In the genomic region with DNA sequence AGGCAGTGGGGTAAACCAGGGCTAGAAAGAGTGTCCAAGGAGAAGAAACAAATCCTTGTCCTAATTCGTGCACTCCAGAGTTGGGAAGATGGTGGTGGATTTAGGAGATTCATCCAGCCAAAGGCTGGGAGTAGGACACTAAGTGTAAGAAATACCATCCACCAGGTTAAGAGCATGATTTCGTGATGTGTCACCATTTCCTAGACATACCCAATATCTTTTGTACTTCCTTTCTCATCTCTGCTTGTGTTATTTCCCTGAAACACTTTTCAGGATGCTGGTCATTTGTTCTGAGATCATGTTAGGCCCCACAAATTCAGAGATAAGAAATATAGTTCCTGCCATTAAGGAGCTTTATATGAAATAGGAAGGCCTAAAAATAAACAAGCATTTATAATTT, we compare ENCODE assay signal across 25 cellular contexts.
DNase-seq lines count a peak whose midpoint lies in the region; ATAC-seq, FAIRE-seq and TF ChIP-seq lines count a peak whose summit lies in the region.
"Had no signal": no experiment of that assay in that cellular context is flagged by ENCODE, and none has a peak within 500 bp of the region (broad histone marks: within the 10 kb centered on the region; RNA-seq: fewer than 3 reads in every experiment).

No MANE protein-coding gene starts in this region.

- H3K4me1 ChIP-seq in RWPE2 (ENCODE audit: insufficient read depth, poor library complexity, severe bottlenecking), result peaks cover 43% of the 10 kb centered on the region
- H3K4me1 ChIP-seq: esophagus squamous epithelium, lower lobe of right lung, neural progenitor cell had no signal

- H3K27me3 Mint-ChIP-seq in natural killer cell treated with Interleukin-12 subunit alpha and Interleukin-12 subunit beta and Interleukin-15 and Interleukin-18, amount 100 ng/mL, for 72 hours, result no peaks in the 10 kb centered on the region
- no peaks in the 10 kb centered on the region for H3K27me3 Mint-ChIP-seq in natural killer cell (ENCODE audit: low read depth in 2 of 2)
- H3K27me3 Mint-ChIP-seq: activated CD4-positive, alpha-beta T cell treated with anti-CD3 and anti-CD28 coated beads for 36 hours; activated T-cell treated with anti-CD3 and anti-CD28 coated beads, Interleukin-2, amount 50 U/mL, for 24 hours; effector memory CD8-positive, alpha-beta T cell; IgD-negative memory B cell; progenitor cell of endocrine pancreas had no signal

- no peaks in the 10 kb centered on the region for H3K27me3 ChIP-seq in RWPE2 (ENCODE audit: insufficient read depth, poor library complexity, severe bottlenecking)
- H3K27me3 ChIP-seq: brain microvascular endothelial cell, esophagus squamous epithelium, MG63, neural progenitor cell had no signal

- ATAC-seq in natural killer cell treated with Interleukin-12 subunit alpha and Interleukin-12 subunit beta and Interleukin-15 and Interleukin-18, amount 100 ng/mL, for 72 hours, result no peak
- ATAC-seq in natural killer cell (no peak), RWPE2 (ENCODE audit: low read depth) (peak; percentile 69), GM18907 (IDR thresholded peaks at IDR 0.05; ENCODE audit: unreplicated experiment) (no peak)
- ATAC-seq: activated CD4-positive, alpha-beta T cell treated with anti-CD3 and anti-CD28 coated beads for 36 hours; effector memory CD8-positive, alpha-beta T cell; lower lobe of right lung had no signal

- H3K27ac ChIP-seq in RWPE2 (ENCODE audit: poor library complexity, severe bottlenecking), result peak overlapping the region; percentile 72
- H3K27ac ChIP-seq: brain microvascular endothelial cell, esophagus squamous epithelium, HL-60, lower lobe of right lung, neural progenitor cell had no signal

- H3K4me3 ChIP-seq in RWPE2 (ENCODE audit: severe bottlenecking), result no peak overlapping the region
- H3K4me3 ChIP-seq: esophagus squamous epithelium, lower lobe of right lung, MG63, neural progenitor cell had no signal

- H3K27ac Mint-ChIP-seq in natural killer cell treated with Interleukin-12 subunit alpha and Interleukin-12 subunit beta and Interleukin-15 and Interleukin-18, amount 100 ng/mL, for 72 hours, result no peak overlapping the region
- H3K27ac Mint-ChIP-seq in natural killer cell, result no peak overlapping the region
- H3K27ac Mint-ChIP-seq: activated CD4-positive, alpha-beta T cell treated with anti-CD3 and anti-CD28 coated beads for 36 hours; activated T-cell treated with anti-CD3 and anti-CD28 coated beads, Interleukin-2, amount 50 U/mL, for 24 hours; effector memory CD8-positive, alpha-beta T cell; IgD-negative memory B cell; neural progenitor cell; progenitor cell of endocrine pancreas had no signal

- peak overlapping the region; percentile 11 for H3K4me3 Mint-ChIP-seq in natural killer cell treated with Interleukin-12 subunit alpha and Interleukin-12 subunit beta and Interleukin-15 and Interleukin-18, amount 100 ng/mL, for 72 hours
- H3K4me3 Mint-ChIP-seq in natural killer cell, result no peak overlapping the region
- H3K4me3 Mint-ChIP-seq: activated CD4-positive, alpha-beta T cell treated with anti-CD3 and anti-CD28 coated beads for 36 hours; activated T-cell treated with anti-CD3 and anti-CD28 coated beads, Interleukin-2, amount 50 U/mL, for 24 hours; effector memory CD8-positive, alpha-beta T cell; IgD-negative memory B cell; neural progenitor cell had no signal

- H3K36me3 Mint-ChIP-seq in natural killer cell treated with Interleukin-12 subunit alpha and Interleukin-12 subunit beta and Interleukin-15 and Interleukin-18, amount 100 ng/mL, for 72 hours, result no peaks in the 10 kb centered on the region
- H3K36me3 Mint-ChIP-seq in natural killer cell, result no peaks in the 10 kb centered on the region

- no peaks in the 10 kb centered on the region for H3K9me3 ChIP-seq in RWPE2 (ENCODE audit: severe bottlenecking)
- H3K9me3 ChIP-seq: esophagus squamous epithelium, lower lobe of right lung, MG63 had no signal

- no peak for FAIRE-seq in urothelium cell line (lab: Jason Lieb, UNC)
- FAIRE-seq: A204.1, colon, H1 had no signal

- intact Hi-C loops in natural killer cell (cut with micrococcal nuclease), result no loop called here

- no peaks in the 10 kb centered on the region; the same call in 1 of the 2 replicates for H3K36me3 ChIP-seq in RWPE2 (ENCODE audit: low read depth)
- H3K36me3 ChIP-seq: brain microvascular endothelial cell, MG63, neural progenitor cell had no signal

- no peak for TF ChIP-seq CTCF in natural killer cell (IDR thresholded peaks at IDR 0.05)
- no peak for TF ChIP-seq CTCF in RWPE2 (IDR thresholded peaks at IDR 0.05; ENCODE audit: poor library complexity, severe bottlenecking)

- DNase-seq in natural killer cell treated with Interleukin-12 subunit alpha and Interleukin-12 subunit beta and Interleukin-15 and Interleukin-18, amount 100 ng/mL, for 72 hours (ENCODE audit: low spot score), result no peak
- DNase-seq in natural killer cell (no peak), RWPE2 (ENCODE audit: low spot score) (no peak), glomerular endothelial cell (ENCODE audit: extremely low read depth, low read depth, low spot score) (peak; percentile 29), urothelium cell line (ENCODE audit: low spot score) (peak; percentile 17), KBM-7 (no peak), pons (ENCODE audit: low spot score) (no peak)
- DNase-seq: activated CD4-positive, alpha-beta T cell treated with anti-CD3 and anti-CD28 coated beads for 36 hours; activated T-cell treated with anti-CD3 and anti-CD28 coated beads, Interleukin-2, amount 50 U/mL, for 24 hours; brain microvascular endothelial cell; DMS53; effector memory CD8-positive, alpha-beta T cell; esophagus squamous epithelium; lower lobe of right lung; MG63; NCI-H1436; NCI-H510A treated with DMSO at 0.1 percent for 48 hours had no signal

- in situ Hi-C loops in KBM-7 (cut with MboI; ENCODE audit: low pct_unique_long_range_greater_than_20kb, low sequenced_read_pairs), result no loop called here

- H3K9me3 Mint-ChIP-seq in natural killer cell treated with Interleukin-12 subunit alpha and Interleukin-12 subunit beta and Interleukin-15 and Interleukin-18, amount 100 ng/mL, for 72 hours, result no peaks in the 10 kb centered on the region
- H3K9me3 Mint-ChIP-seq in natural killer cell, result no peaks in the 10 kb centered on the region
- H3K9me3 Mint-ChIP-seq: activated T-cell treated with anti-CD3 and anti-CD28 coated beads, Interleukin-2, amount 50 U/mL, for 24 hours; effector memory CD8-positive, alpha-beta T cell; IgD-negative memory B cell; neural progenitor cell had no signal

- H3K4me1 Mint-ChIP-seq in natural killer cell treated with Interleukin-12 subunit alpha and Interleukin-12 subunit beta and Interleukin-15 and Interleukin-18, amount 100 ng/mL, for 72 hours (ENCODE audit: low read depth in 2 of 2), result peaks cover 11 to 18% of the 10 kb centered on the region in 2 donors
- peaks cover 9 to 10% of the 10 kb centered on the region in 2 donors for H3K4me1 Mint-ChIP-seq in natural killer cell
- H3K4me1 Mint-ChIP-seq: activated CD4-positive, alpha-beta T cell treated with anti-CD3 and anti-CD28 coated beads for 36 hours; neural progenitor cell had no signal

Comparison
In these comparisons a context has a peak if more than half of its experiments do, and no peak if none do; other contexts are left out.
1. DNase-seq: peak in glomerular endothelial cell (single experiment) and urothelium cell line (single experiment); none in natural killer cell treated with Interleukin-12 subunit alpha and Interleukin-12 subunit beta and Interleukin-15 and Interleukin-18, amount 100 ng/mL, for 72 hours (single experiment), natural killer cell (single experiment), RWPE2 (single experiment), KBM-7 (single experiment) and pons (single experiment).